11 cellular contexts compared by ENCODE assay signal in genomic region chr14:78863143-78863542, GRCh38.
DNase-seq lines count a peak whose midpoint lies in the region; ATAC-seq and TF ChIP-seq lines count a peak whose summit lies in the region.
"Had no signal": no experiment of that assay in that cellular context is flagged by ENCODE, and none has a peak within 500 bp of the region (broad histone marks: within the 10 kb centered on the region; RNA-seq: fewer than 3 reads in every experiment).

No MANE protein-coding gene starts in this region.

- H3K27me3 ChIP-seq in fibroblast of lung (ENCODE audit: control insufficient read depth, insufficient read depth, low read length) (no peaks in the 10 kb centered on the region), testis (no peaks in the 10 kb centered on the region), WERI-Rb-1 (ENCODE audit: insufficient read depth, low read depth, severe bottlenecking) (no peaks in the 10 kb centered on the region)

- 5% methylated on average over 4 of the region's 4 CpGs for WGBS in testis, 2 donors

- intact Hi-C loops in activated naive CD4-positive, alpha-beta T cell treated with anti-CD3 and anti-CD28 coated beads for 36 hours (cut with micrococcal nuclease), result no loop called here
- intact Hi-C loops in testis (cut with DNase I; ENCODE audit: low total_unique reads), result no loop called here

- no peak overlapping the region for H3K27ac Mint-ChIP-seq in activated naive CD4-positive, alpha-beta T cell treated with anti-CD3 and anti-CD28 coated beads for 36 hours

- H3K27me3 Mint-ChIP-seq in activated naive CD4-positive, alpha-beta T cell treated with anti-CD3 and anti-CD28 coated beads for 36 hours (ENCODE audit: low read depth), result no peaks in the 10 kb centered on the region

- TF ChIP-seq POLR2A in testis (IDR thresholded peaks at IDR 0.05), result no peak

- peaks cover 3% of the 10 kb centered on the region for H3K9me3 Mint-ChIP-seq in activated naive CD4-positive, alpha-beta T cell treated with anti-CD3 and anti-CD28 coated beads for 36 hours

- no peaks in the 10 kb centered on the region for H3K36me3 Mint-ChIP-seq in activated naive CD4-positive, alpha-beta T cell treated with anti-CD3 and anti-CD28 coated beads for 36 hours (ENCODE audit: low read depth)

- H3K27ac ChIP-seq in fibroblast of lung (ENCODE audit: insufficient read depth, low read length) (no peak overlapping the region), testis (no peak overlapping the region), WERI-Rb-1 (no peak overlapping the region)

- no peak overlapping the region for H2AFZ ChIP-seq in fibroblast of lung (ENCODE audit: low read length)

- no peaks in the 10 kb centered on the region for H3K36me3 ChIP-seq in fibroblast of lung (ENCODE audit: control insufficient read depth, insufficient read depth, low read length)
- no peaks in the 10 kb centered on the region for H3K36me3 ChIP-seq in testis (ENCODE audit: low read depth, missing control alignments)
- H3K36me3 ChIP-seq in WERI-Rb-1, result no peaks in the 10 kb centered on the region

- H3K4me1 Mint-ChIP-seq in activated naive CD4-positive, alpha-beta T cell treated with anti-CD3 and anti-CD28 coated beads for 36 hours (ENCODE audit: low read depth), result no peaks in the 10 kb centered on the region

- H3K4me3 ChIP-seq in fibroblast of lung (replicated peaks in 1 of 4; ENCODE audit: control extremely low read depth in 1 of 4, insufficient read depth in 1 of 4, low read depth in 3 of 4, low read length in 4 of 4) (no peak overlapping the region), testis (no peak overlapping the region), WERI-Rb-1 (ENCODE audit: low read depth, low read length) (no peak overlapping the region)

- CTCF ChIA-PET in activated naive CD4-positive, alpha-beta T cell treated with anti-CD3 and anti-CD28 coated beads for 36 hours (lab: Charles Lee), result interaction anchor here (1.4 kb wide), 1 partner anchor 14 kb away, joined by 3 read pairs; no protein-coding TSS in a partner anchor

- H3K79me2 ChIP-seq in fibroblast of lung (ENCODE audit: control insufficient read depth, insufficient read depth, low read length), result no peaks in the 10 kb centered on the region

- DNase-seq in activated naive CD4-positive, alpha-beta T cell treated with anti-CD3 and anti-CD28 coated beads for 36 hours, result peak; percentile 46
- no peak for DNase-seq in activated naive CD4-positive, alpha-beta T cell (lab: John Stamatoyannopoulos, UW)
- peak; percentile 54 for DNase-seq in RPMI8226
- DNase-seq in fibroblast of lung (ENCODE audit: low read depth in 2 of 2), result peak; percentile 32 to 37
- peak; percentile 60 for DNase-seq in testis
- DNase-seq in WERI-Rb-1, result no peak
- DNase-seq: activated gamma-delta T cell treated with Interleukin-2 at 50 U/mL for 16 hours, midbrain, NCI-H774 had no signal

- H3K4me1 ChIP-seq in fibroblast of lung (ENCODE audit: control insufficient read depth, extremely low read depth, insufficient read depth, low read length), result no peaks in the 10 kb centered on the region
- no peaks in the 10 kb centered on the region for H3K4me1 ChIP-seq in testis

- H3K9me3 ChIP-seq in fibroblast of lung (ENCODE audit: control insufficient read depth, insufficient read depth, low read depth, low read length) (no peaks in the 10 kb centered on the region), testis (no peaks in the 10 kb centered on the region), WERI-Rb-1 (ENCODE audit: severe bottlenecking) (no peaks in the 10 kb centered on the region)

- no peak overlapping the region for H3K4me2 ChIP-seq in fibroblast of lung (ENCODE audit: extremely low read depth, insufficient read depth, low read length)

- ATAC-seq in GM19397 (IDR thresholded peaks at IDR 0.05; ENCODE audit: unreplicated experiment) (no peak), HG02642 (IDR thresholded peaks at IDR 0.05; ENCODE audit: poor library complexity, unreplicated experiment) (no peak)

- no peak overlapping the region for H3K9ac ChIP-seq in fibroblast of lung (ENCODE audit: insufficient read depth, low read length)

- H3K4me3 Mint-ChIP-seq in activated naive CD4-positive, alpha-beta T cell treated with anti-CD3 and anti-CD28 coated beads for 36 hours, result no peak overlapping the region

- no peaks in the 10 kb centered on the region for H4K20me1 ChIP-seq in fibroblast of lung (ENCODE audit: control insufficient read depth, extremely low read depth, insufficient read depth, low read length)

- TF ChIP-seq CTCF in fibroblast of lung (conservative IDR thresholded peaks at IDR 0.05 in 1 of 2, IDR thresholded peaks at IDR 0.05 in 1 of 2; ENCODE audit: low read depth in 1 of 2, low read length in 2 of 2) (no peak), testis (IDR thresholded peaks at IDR 0.05) (no peak), WERI-Rb-1 (IDR thresholded peaks at IDR 0.05; ENCODE audit: low read depth, low read length) (no peak)

Comparison
In these comparisons a context has a peak if more than half of its experiments do, and no peak if none do; other contexts are left out.
1. DNase-seq: peak in activated naive CD4-positive, alpha-beta T cell treated with anti-CD3 and anti-CD28 coated beads for 36 hours (single experiment), RPMI8226 (single experiment), fibroblast of lung (2 of 2) and testis (single experiment); none in activated naive CD4-positive, alpha-beta T cell (0 of 4) and WERI-Rb-1 (single experiment).